Comparison of ENCODE assay signal across 2 cellular contexts in the genomic region with DNA sequence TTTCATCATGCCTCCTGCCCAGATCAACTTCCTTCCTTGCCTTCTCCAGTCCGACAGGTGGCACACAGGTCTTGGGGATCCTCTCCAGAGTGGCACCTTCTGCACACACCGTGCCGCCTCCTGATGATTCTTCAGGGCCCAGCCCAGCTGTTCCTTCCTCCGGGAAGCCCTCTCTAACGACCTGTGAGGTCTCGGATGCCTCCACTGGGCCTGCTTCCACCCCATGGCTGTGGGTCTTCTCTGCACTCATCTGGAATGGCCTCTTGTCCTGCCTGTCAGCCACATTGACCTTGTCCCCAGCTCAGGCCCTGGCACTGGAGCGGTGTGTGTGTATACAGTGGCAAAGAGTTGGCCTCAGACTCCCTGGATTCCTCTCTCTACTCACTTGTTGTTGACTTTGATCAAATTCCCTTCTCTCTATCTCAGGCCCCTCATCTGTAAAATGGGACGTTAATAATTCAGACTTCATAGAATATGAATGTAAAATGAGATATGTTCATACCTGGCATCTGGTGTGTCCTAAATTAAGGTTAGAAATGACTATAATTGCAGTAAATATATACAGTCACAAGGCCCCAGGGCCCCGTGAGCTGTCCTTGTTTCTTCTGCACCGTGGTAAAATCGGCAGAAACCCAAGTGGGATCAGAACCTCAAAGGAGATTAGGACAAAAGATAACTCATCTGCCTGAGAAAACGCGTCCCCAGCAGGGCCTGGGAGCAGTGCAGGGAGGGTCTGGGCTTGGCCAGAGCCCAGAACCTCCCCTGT.
TF ChIP-seq lines count a peak whose summit lies in the region.

No MANE protein-coding gene starts in this region.

TF ChIP-seq in K562, 482 proteins besides CTCF, POLR2A, EP300 and RAD21:
- TF ChIP-seq ZNF766 (CRISPR knock-in tag; conservative IDR thresholded peaks at IDR 0.05) = peak; percentile 17; the same call in 1 of the 2 replicates
- 0 out of 2 replicates have a peak, but pooled peaks have one; percentile 31 for TF ChIP-seq HDGF (IDR thresholded peaks at IDR 0.05)
- 0 out of 2 replicates have a peak, but pooled peaks have one; percentile 12 for TF ChIP-seq MECOM (CRISPR knock-in tag; IDR thresholded peaks at IDR 0.05)
- TF ChIP-seq, protein P1, sequence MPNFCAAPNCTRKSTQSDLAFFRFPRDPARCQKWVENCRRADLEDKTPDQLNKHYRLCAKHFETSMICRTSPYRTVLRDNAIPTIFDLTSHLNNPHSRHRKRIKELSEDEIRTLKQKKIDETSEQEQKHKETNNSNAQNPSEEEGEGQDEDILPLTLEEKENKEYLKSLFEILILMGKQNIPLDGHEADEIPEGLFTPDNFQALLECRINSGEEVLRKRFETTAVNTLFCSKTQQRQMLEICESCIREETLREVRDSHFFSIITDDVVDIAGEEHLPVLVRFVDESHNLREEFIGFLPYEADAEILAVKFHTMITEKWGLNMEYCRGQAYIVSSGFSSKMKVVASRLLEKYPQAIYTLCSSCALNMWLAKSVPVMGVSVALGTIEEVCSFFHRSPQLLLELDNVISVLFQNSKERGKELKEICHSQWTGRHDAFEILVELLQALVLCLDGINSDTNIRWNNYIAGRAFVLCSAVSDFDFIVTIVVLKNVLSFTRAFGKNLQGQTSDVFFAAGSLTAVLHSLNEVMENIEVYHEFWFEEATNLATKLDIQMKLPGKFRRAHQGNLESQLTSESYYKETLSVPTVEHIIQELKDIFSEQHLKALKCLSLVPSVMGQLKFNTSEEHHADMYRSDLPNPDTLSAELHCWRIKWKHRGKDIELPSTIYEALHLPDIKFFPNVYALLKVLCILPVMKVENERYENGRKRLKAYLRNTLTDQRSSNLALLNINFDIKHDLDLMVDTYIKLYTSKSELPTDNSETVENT (CRISPR knock-in tag; IDR thresholded peaks at IDR 0.05) = no peak
- 0 out of 2 replicates have a peak, but pooled peaks have one; percentile 41 for TF ChIP-seq ELF4 (CRISPR knock-in tag; IDR thresholded peaks at IDR 0.05)
- TF ChIP-seq ZBTB43 (CRISPR knock-in tag; IDR thresholded peaks at IDR 0.05) = no peak
- 0 out of 2 replicates have a peak, but pooled peaks have one; percentile 38 for TF ChIP-seq NFIC (IDR thresholded peaks at IDR 0.05)
- TF ChIP-seq, protein P2, sequence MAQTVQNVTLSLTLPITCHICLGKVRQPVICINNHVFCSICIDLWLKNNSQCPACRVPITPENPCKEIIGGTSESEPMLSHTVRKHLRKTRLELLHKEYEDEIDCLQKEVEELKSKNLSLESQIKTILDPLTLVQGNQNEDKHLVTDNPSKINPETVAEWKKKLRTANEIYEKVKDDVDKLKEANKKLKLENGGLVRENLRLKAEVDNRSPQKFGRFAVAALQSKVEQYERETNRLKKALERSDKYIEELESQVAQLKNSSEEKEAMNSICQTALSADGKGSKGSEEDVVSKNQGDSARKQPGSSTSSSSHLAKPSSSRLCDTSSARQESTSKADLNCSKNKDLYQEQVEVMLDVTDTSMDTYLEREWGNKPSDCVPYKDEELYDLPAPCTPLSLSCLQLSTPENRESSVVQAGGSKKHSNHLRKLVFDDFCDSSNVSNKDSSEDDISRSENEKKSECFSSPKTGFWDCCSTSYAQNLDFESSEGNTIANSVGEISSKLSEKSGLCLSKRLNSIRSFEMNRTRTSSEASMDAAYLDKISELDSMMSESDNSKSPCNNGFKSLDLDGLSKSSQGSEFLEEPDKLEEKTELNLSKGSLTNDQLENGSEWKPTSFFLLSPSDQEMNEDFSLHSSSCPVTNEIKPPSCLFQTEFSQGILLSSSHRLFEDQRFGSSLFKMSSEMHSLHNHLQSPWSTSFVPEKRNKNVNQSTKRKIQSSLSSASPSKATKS (CRISPR knock-in tag; IDR thresholded peaks at IDR 0.05) = no peak
- TF ChIP-seq ZNF644 (tag; IDR thresholded peaks at IDR 0.05; ENCODE audit: low read depth) = 0 out of 2 replicates have a peak, but pooled peaks have one; percentile 26
- 0 out of 2 replicates have a peak, but pooled peaks have one; percentile 28 for TF ChIP-seq ETV5 (CRISPR knock-in tag; IDR thresholded peaks at IDR 0.05; ENCODE audit: low read depth)
- 0 out of 2 replicates have a peak, but pooled peaks have one; percentile 16 for TF ChIP-seq SMARCE1 (IDR thresholded peaks at IDR 0.05)
- TF ChIP-seq ETS2 (tag; IDR thresholded peaks at IDR 0.05; ENCODE audit: borderline replicate concordance, poor library complexity, severe bottlenecking) = no peak
- TF ChIP-seq ZFP36 (IDR thresholded peaks at IDR 0.05; ENCODE audit: low read depth, low read length, partially characterized antibody) = peak; percentile 61
- peak; percentile 13 for TF ChIP-seq HNRNPLL (IDR thresholded peaks at IDR 0.05; ENCODE audit: low read depth, low read length, poor library complexity, severe bottlenecking)
- TF ChIP-seq, protein P3, sequence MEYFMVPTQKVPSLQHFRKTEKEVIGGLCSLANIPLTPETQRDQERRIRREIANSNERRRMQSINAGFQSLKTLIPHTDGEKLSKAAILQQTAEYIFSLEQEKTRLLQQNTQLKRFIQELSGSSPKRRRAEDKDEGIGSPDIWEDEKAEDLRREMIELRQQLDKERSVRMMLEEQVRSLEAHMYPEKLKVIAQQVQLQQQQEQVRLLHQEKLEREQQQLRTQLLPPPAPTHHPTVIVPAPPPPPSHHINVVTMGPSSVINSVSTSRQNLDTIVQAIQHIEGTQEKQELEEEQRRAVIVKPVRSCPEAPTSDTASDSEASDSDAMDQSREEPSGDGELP (CRISPR knock-in tag; IDR thresholded peaks at IDR 0.05; ENCODE audit: borderline replicate concordance) = peak; percentile 53; the same call in 1 of the 2 replicates
- TF ChIP-seq CBX3 (IDR thresholded peaks at IDR 0.05; ENCODE audit: borderline replicate concordance in 1 of 2, low read length in 2 of 2) = 0 out of 3 replicates have a peak, but pooled peaks of 1 of the 2 experiments have one; percentile 2

TF ChIP-seq in liver, 16 proteins besides CTCF, POLR2A, EP300 and RAD21:
- TF ChIP-seq ZBTB33 (IDR thresholded peaks at IDR 0.05) = no peak
- TF ChIP-seq JUND (IDR thresholded peaks at IDR 0.05) = no peak
- TF ChIP-seq FOXA1 (IDR thresholded peaks at IDR 0.05) = no peak
- TF ChIP-seq, protein P4, sequence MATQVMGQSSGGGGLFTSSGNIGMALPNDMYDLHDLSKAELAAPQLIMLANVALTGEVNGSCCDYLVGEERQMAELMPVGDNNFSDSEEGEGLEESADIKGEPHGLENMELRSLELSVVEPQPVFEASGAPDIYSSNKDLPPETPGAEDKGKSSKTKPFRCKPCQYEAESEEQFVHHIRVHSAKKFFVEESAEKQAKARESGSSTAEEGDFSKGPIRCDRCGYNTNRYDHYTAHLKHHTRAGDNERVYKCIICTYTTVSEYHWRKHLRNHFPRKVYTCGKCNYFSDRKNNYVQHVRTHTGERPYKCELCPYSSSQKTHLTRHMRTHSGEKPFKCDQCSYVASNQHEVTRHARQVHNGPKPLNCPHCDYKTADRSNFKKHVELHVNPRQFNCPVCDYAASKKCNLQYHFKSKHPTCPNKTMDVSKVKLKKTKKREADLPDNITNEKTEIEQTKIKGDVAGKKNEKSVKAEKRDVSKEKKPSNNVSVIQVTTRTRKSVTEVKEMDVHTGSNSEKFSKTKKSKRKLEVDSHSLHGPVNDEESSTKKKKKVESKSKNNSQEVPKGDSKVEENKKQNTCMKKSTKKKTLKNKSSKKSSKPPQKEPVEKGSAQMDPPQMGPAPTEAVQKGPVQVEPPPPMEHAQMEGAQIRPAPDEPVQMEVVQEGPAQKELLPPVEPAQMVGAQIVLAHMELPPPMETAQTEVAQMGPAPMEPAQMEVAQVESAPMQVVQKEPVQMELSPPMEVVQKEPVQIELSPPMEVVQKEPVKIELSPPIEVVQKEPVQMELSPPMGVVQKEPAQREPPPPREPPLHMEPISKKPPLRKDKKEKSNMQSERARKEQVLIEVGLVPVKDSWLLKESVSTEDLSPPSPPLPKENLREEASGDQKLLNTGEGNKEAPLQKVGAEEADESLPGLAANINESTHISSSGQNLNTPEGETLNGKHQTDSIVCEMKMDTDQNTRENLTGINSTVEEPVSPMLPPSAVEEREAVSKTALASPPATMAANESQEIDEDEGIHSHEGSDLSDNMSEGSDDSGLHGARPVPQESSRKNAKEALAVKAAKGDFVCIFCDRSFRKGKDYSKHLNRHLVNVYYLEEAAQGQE (IDR thresholded peaks at IDR 0.05) = peak; percentile 19
- no peak for TF ChIP-seq TAF1 (conservative IDR thresholded peaks at IDR 0.05)
- peak; percentile 38 for TF ChIP-seq YY1 (IDR thresholded peaks at IDR 0.05)
- TF ChIP-seq EGR1 (IDR thresholded peaks at IDR 0.05; ENCODE audit: low read depth in 2 of 2) = no peak
- TF ChIP-seq HNF4G (IDR thresholded peaks at IDR 0.05) = no peak
- TF ChIP-seq NR2F2 (IDR thresholded peaks at IDR 0.05) = no peak
- TF ChIP-seq, protein P5, sequence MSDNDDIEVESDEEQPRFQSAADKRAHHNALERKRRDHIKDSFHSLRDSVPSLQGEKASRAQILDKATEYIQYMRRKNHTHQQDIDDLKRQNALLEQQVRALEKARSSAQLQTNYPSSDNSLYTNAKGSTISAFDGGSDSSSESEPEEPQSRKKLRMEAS (IDR thresholded peaks at IDR 0.05) = no peak
- TF ChIP-seq, protein P6, sequence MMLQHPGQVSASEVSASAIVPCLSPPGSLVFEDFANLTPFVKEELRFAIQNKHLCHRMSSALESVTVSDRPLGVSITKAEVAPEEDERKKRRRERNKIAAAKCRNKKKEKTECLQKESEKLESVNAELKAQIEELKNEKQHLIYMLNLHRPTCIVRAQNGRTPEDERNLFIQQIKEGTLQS (IDR thresholded peaks at IDR 0.05) = no peak
- TF ChIP-seq SP1 (IDR thresholded peaks at IDR 0.05) = peak; percentile 47
- no peak for TF ChIP-seq GABPA (IDR thresholded peaks at IDR 0.05 in 1 of 2, conservative IDR thresholded peaks at IDR 0.05 in 1 of 2)
- TF ChIP-seq HNF4A (conservative IDR thresholded peaks at IDR 0.05) = peak; percentile 51 to 62
- TF ChIP-seq FOXA2 (IDR thresholded peaks at IDR 0.05) = peak; percentile 59
- peak in 1 of 2 donors; percentile 34 for TF ChIP-seq RXRA (IDR thresholded peaks at IDR 0.05)
TF ChIP-seq in liver: peak in this region for 6.
